In the genomic region with DNA sequence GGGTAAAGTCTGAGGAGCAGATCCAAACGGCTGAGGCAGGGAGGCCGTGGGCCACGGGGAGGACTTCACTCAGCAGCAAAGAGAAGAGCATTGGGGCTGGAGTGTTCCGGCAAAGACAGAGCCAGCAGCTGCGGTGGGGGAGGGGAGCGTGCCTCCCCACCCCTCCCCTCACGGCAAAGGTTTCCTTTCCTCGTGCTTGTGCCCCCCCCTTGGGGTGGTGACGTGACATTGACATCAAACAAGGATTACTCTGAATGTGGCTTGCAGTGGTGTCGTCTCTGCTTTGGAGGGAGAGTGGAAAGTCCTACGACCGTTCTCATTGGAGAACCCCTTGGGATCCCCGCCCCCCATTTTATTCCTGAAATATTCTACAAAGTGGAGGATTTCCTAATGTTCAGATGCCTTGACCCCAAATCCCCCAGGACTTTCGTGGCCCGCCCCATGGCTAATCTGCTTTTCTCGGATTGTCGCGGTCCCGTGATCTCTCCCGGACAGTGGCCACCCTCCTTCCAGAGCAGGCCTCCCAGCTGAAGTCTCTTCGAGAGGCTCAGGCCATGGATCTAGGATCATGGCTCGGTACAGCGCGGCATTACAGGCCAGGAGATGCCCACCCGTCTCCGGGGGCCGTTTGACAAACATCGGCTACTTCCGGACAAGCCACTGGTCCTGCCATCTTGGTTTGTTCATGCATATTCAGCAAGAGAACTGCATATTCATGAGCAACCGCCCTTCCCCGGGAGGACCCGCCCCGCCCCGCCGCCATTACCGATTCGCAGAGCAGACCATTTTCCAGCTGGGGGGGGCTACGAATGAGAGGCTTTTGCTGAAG, we compare ENCODE assay signal across 1 cellular context.
TF ChIP-seq lines count a peak whose summit lies in the region.

No MANE protein-coding gene starts in this region.

TF ChIP-seq in GM12878, 131 proteins besides CTCF, POLR2A, EP300 and RAD21 (continued from another document):
- TF ChIP-seq, protein P1, sequence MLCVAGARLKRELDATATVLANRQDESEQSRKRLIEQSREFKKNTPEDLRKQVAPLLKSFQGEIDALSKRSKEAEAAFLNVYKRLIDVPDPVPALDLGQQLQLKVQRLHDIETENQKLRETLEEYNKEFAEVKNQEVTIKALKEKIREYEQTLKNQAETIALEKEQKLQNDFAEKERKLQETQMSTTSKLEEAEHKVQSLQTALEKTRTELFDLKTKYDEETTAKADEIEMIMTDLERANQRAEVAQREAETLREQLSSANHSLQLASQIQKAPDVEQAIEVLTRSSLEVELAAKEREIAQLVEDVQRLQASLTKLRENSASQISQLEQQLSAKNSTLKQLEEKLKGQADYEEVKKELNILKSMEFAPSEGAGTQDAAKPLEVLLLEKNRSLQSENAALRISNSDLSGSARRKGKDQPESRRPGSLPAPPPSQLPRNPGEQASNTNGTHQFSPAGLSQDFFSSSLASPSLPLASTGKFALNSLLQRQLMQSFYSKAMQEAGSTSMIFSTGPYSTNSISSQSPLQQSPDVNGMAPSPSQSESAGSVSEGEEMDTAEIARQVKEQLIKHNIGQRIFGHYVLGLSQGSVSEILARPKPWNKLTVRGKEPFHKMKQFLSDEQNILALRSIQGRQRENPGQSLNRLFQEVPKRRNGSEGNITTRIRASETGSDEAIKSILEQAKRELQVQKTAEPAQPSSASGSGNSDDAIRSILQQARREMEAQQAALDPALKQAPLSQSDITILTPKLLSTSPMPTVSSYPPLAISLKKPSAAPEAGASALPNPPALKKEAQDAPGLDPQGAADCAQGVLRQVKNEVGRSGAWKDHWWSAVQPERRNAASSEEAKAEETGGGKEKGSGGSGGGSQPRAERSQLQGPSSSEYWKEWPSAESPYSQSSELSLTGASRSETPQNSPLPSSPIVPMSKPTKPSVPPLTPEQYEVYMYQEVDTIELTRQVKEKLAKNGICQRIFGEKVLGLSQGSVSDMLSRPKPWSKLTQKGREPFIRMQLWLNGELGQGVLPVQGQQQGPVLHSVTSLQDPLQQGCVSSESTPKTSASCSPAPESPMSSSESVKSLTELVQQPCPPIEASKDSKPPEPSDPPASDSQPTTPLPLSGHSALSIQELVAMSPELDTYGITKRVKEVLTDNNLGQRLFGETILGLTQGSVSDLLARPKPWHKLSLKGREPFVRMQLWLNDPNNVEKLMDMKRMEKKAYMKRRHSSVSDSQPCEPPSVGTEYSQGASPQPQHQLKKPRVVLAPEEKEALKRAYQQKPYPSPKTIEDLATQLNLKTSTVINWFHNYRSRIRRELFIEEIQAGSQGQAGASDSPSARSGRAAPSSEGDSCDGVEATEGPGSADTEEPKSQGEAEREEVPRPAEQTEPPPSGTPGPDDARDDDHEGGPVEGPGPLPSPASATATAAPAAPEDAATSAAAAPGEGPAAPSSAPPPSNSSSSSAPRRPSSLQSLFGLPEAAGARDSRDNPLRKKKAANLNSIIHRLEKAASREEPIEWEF (IDR thresholded peaks at IDR 0.05; ENCODE audit: insufficient replicate concordance, low read depth, low read length): no peak
- no peak for TF ChIP-seq YBX1 (IDR thresholded peaks at IDR 0.05)
- no peak for TF ChIP-seq HDAC6 (IDR thresholded peaks at IDR 0.05; ENCODE audit: unreplicated experiment)
- TF ChIP-seq RBBP5 (conservative IDR thresholded peaks at IDR 0.05): no peak
- peak; percentile 58; the same call in 1 of the 2 replicates for TF ChIP-seq SMAD5 (IDR thresholded peaks at IDR 0.05; ENCODE audit: low read depth)
- TF ChIP-seq ZNF384 (IDR thresholded peaks at IDR 0.05; ENCODE audit: borderline replicate concordance, low read depth, low read length): no peak; the same call in 1 of the 2 replicates
- TF ChIP-seq IKZF1 (conservative IDR thresholded peaks at IDR 0.05): peak; percentile 52; the same call in 1 of the 2 replicates
